ENCODE assay signal across 19 cellular contexts in the genomic region with DNA sequence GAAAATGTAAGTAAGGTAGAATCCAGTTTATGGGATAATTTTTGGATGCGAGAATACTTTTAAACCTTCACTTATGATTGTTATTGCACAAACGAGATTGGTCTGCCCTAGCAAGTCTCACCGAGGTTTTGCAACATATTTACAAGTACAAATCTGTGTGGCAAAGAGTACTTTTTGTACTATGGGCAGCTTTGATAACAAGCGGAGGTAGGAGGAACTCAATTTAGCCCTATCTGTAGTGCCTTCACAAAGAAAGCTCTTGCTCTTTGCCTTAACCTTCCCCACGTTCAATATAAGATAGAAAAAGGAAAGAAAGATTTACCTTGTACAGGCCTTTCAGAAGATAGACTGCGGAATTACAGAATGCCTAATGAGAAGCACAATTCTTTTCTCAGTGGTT.
"Had no signal": no experiment of that assay in that cellular context is flagged by ENCODE, and none has a peak within 500 bp of the region (broad histone marks: within the 10 kb centered on the region; RNA-seq: fewer than 3 reads in every experiment).

No MANE protein-coding gene starts in this region.

- H3K4me2 ChIP-seq: SK-N-SH had no signal

- FAIRE-seq: RCC 7860 had no signal

- H3K9ac ChIP-seq: SK-N-SH had no signal

- DNase-seq: KBM-7, MV-4-11, NCI-H1048, NCI-H1105, NCI-H1417, NCI-H146, NCI-H1694 treated with DMSO at 0.1 percent for 48 hours, NCI-H1930, NCI-H2081, NCI-H2107, NCI-H2227 treated with DMSO at 0.1 percent for 48 hours, NCI-H524, NCI-H526 treated with DMSO at 0.1 percent for 48 hours, NCI-H748 treated with DMSO at 0.1 percent for 48 hours, Right ventricle myocardium superior, RPMI8226, SK-N-SH, SW 1271 had no signal

- H3K9me3 ChIP-seq: SK-N-SH had no signal
